In the genomic region with DNA sequence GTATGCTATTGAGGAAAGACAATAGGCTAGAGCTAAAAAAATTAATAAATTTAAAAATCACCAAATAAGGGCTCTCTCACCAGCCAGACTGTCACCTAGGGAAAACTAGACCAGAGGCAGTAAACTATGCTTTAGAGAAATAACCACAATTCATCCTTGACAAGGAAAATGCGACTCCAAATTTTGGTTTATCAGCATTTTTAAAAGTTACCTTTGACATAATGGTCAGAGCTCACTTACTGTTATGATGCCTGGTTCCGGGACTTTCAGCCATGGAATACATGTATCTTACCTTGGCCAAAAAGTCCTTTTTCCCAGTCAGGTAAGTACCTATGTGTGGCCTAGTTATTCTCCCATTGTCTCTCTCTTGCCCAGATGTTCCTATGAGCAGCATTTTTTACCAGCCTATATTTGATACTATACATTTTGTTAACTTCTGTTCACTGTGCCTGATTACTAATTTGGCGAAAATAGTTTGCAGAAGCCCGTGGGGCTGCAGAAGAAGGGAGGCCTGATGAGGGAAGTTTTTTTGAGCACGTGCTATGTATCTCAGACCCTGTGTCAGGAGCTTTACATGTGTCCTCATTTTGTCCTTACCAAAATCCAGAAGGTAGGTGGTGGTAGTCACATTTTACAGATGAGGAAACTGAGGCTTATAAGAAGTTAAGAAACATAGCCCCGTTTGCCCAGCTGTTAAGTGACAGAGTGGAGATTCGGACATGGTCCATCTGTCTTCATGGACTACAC, we compare ENCODE assay signal across 1 cellular context.
TF ChIP-seq lines count a peak whose summit lies in the region.

No MANE protein-coding gene starts in this region.

TF ChIP-seq in HEK293T, 16 proteins besides CTCF, POLR2A, EP300 and RAD21 (continued from another document):
- TF ChIP-seq SP1 (IDR thresholded peaks at IDR 0.05): no peak
- TF ChIP-seq CTBP1 (IDR thresholded peaks at IDR 0.05; ENCODE audit: borderline replicate concordance): no peak
- TF ChIP-seq NFRKB (IDR thresholded peaks at IDR 0.05): no peak
- no peak for TF ChIP-seq HDGF (IDR thresholded peaks at IDR 0.05; ENCODE audit: borderline replicate concordance)
- TF ChIP-seq SUZ12 (IDR thresholded peaks at IDR 0.05): no peak
